ENCODE assay signal across 8 cellular contexts in genomic region chr12:67211494-67211893, GRCh38.
"Had no signal": no experiment of that assay in that cellular context is flagged by ENCODE, and none has a peak within 500 bp of the region (broad histone marks: within the 10 kb centered on the region; RNA-seq: fewer than 3 reads in every experiment).

No MANE protein-coding gene starts in this region.

- H3K4me2 ChIP-seq: KMS-11 had no signal

- FAIRE-seq: HepG2, HTR-8/SVneo had no signal

- H3K9ac ChIP-seq: KMS-11 had no signal

- DNase-seq: IMR-90, Karpas-422, KBM-7, KG1 had no signal

- H3K27ac ChIP-seq: HL-60, KMS-11 had no signal
